22 cellular contexts compared by ENCODE assay signal in the genomic region with DNA sequence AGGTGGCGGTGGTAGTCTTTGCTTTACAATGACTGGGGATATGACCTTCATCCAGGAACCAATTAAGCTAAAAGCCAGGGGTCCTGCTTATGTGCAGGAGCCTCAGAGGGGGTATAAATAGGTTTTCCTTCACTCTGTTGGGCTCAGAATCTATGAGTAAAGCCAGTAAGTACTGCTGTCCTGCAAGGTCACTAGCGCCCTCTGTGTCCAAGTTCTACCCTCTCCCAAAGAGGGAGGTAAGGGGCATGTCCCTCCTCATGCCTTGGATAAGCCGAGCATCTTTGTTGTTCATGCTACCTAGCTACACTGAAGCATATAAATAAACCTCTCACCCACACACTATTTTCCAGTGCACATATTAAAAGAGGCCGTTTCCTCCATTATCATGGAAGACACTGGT.
A peak's percentile ranks its signal among the peaks of the same experiment; 100 is the strongest.
DNase-seq lines count a peak whose midpoint lies in the region; ATAC-seq and TF ChIP-seq lines count a peak whose summit lies in the region.
"Had no signal": no experiment of that assay in that cellular context is flagged by ENCODE, and none has a peak within 500 bp of the region (broad histone marks: within the 10 kb centered on the region; RNA-seq: fewer than 3 reads in every experiment).

No MANE protein-coding gene starts in this region.

- H3K36me3 Mint-ChIP-seq in immature natural killer cell: no peaks in the 10 kb centered on the region

- DNase-seq in GM10266 (ENCODE audit: extremely low spot score): no peak
- peak; percentile 37 for DNase-seq in HEK293T (ENCODE audit: extremely low spot score)
- DNase-seq in astrocyte of the spinal cord (ENCODE audit: low read depth, low spot score): no peak
- DNase-seq in mesenchymal stem cell: no peak
- DNase-seq in ureter (ENCODE audit: low spot score): no peak
- no peak for DNase-seq in immature natural killer cell
- no peak for DNase-seq in NCI-H510A treated with DMSO at 0.1 percent for 48 hours (lab: John Stamatoyannopoulos, UW)
- DNase-seq: activated CD4-positive, alpha-beta T cell treated with anti-CD3 and anti-CD28 coated beads for 36 hours; activated gamma-delta T cell; central memory CD4-positive, alpha-beta T cell; effector CD8-positive, alpha-beta T cell; GDM1; kidney; MV-4-11; NCI-H446 treated with DMSO at 0.1 percent for 48 hours; SHP77 treated with DMSO at 0.1 percent for 48 hours; stimulated activated CD4-positive, alpha-beta T cell treated with anti-CD3 and anti-CD28 coated beads, Interleukin-12 subunit alpha, Interleukin-12 subunit beta, amount 100 ng/mL, for 4 hours; testis had no signal

- H3K23ac ChIP-seq in mesenchymal stem cell (ENCODE audit: low read length in 2 of 2): no peak overlapping the region

- H4K91ac ChIP-seq in mesenchymal stem cell (ENCODE audit: low read length): peak overlapping the region; percentile 62

- H2BK12ac ChIP-seq in mesenchymal stem cell (ENCODE audit: low read length in 2 of 2): peak overlapping the region in 1 of 2 experiments; percentile 79

- peaks cover 13% of the 10 kb centered on the region for H3K4me1 ChIP-seq in mesenchymal stem cell (ENCODE audit: control insufficient read depth, insufficient read depth, low read depth, low read length)

- no peak overlapping the region for H2BK5ac ChIP-seq in mesenchymal stem cell (ENCODE audit: low read depth, low read length, poor library complexity, severe bottlenecking)

- no peak overlapping the region for H3K4ac ChIP-seq in mesenchymal stem cell (ENCODE audit: low read depth in 1 of 2, low read length in 2 of 2)

- no peak overlapping the region for H2AK5ac ChIP-seq in mesenchymal stem cell (ENCODE audit: low read length, severe bottlenecking)

- peaks cover 2 to 4% (median 3%) of the 10 kb centered on the region in 3 donors for H3K27me3 Mint-ChIP-seq in immature natural killer cell (ENCODE audit: low read depth in 3 of 3)

- in situ Hi-C loops in astrocyte of the spinal cord (cut with HindIII; ENCODE audit: low sequenced_read_pairs): no loop called here

- CTCF ChIA-PET in HEK293T (lab: Yijun Ruan, JAX): interaction anchor here (0.8 to 2.6 kb wide), 7 partner anchors 12 to 175 kb away, joined by 3 to 8 read pairs (median 3); no protein-coding TSS in a partner anchor

- no peak overlapping the region for H3K27ac Mint-ChIP-seq in immature natural killer cell
- H3K27ac Mint-ChIP-seq: activated CD4-positive, alpha-beta T cell treated with anti-CD3 and anti-CD28 coated beads for 36 hours; memory B cell had no signal

- peaks cover 0 to 1% (median 0%) of the 10 kb centered on the region in 6 donors for H3K9me3 Mint-ChIP-seq in immature natural killer cell
- H3K9me3 Mint-ChIP-seq: memory B cell, nephron had no signal

- H3K18ac ChIP-seq in mesenchymal stem cell (ENCODE audit: low read depth in 1 of 2, low read length in 2 of 2): peak overlapping the region in 1 of 2 experiments; percentile 68

- no peak overlapping the region for H3K4me3 Mint-ChIP-seq in immature natural killer cell
- H3K4me3 Mint-ChIP-seq: activated CD4-positive, alpha-beta T cell treated with anti-CD3 and anti-CD28 coated beads for 36 hours; memory B cell; nephron had no signal

- H3K27me3 ChIP-seq in mesenchymal stem cell (ENCODE audit: control insufficient read depth in 1 of 2, insufficient read depth in 1 of 2, low read length in 2 of 2): no peaks in the 10 kb centered on the region
- H3K27me3 ChIP-seq: adrenal gland, testis had no signal

- H3K9me3 ChIP-seq in mesenchymal stem cell (ENCODE audit: control insufficient read depth, low read length): no peaks in the 10 kb centered on the region
- H3K9me3 ChIP-seq: adrenal gland, testis had no signal

- POLR2A ChIA-PET in HEK293T (lab: Yijun Ruan, JAX): interaction anchor here (0.9 to 1.3 kb wide), 2 partner anchors 77 to 83 kb away, joined by 3 to 4 read pairs; no protein-coding TSS in a partner anchor

- no peak overlapping the region for H3K4me3 ChIP-seq in astrocyte of the spinal cord (ENCODE audit: low read depth, low read length)
- no peak overlapping the region for H3K4me3 ChIP-seq in mesenchymal stem cell (ENCODE audit: insufficient read depth in 1 of 2, low read depth in 1 of 2, low read length in 2 of 2)
- H3K4me3 ChIP-seq: adrenal gland, testis had no signal

- H3K36me3 ChIP-seq in mesenchymal stem cell (ENCODE audit: control insufficient read depth in 1 of 2, insufficient read depth in 2 of 2, low read depth in 1 of 2, low read length in 2 of 2): no peaks in the 10 kb centered on the region
- H3K36me3 ChIP-seq: adrenal gland had no signal

- H2AFZ ChIP-seq in mesenchymal stem cell (ENCODE audit: low read depth, low read length): no peak overlapping the region

- no peak overlapping the region for H3K27ac ChIP-seq in mesenchymal stem cell (ENCODE audit: low read length, poor library complexity, severe bottlenecking)
- H3K27ac ChIP-seq: adrenal gland, testis had no signal

- no peak overlapping the region for H3K4me2 ChIP-seq in mesenchymal stem cell (ENCODE audit: low read length, poor library complexity, severe bottlenecking)

- H3K4me1 Mint-ChIP-seq in immature natural killer cell: peaks cover 22 to 31% of the 10 kb centered on the region in 2 donors

- no peak for ATAC-seq in HG02884 (IDR thresholded peaks at IDR 0.05; ENCODE audit: unreplicated experiment)
- ATAC-seq: activated CD4-positive, alpha-beta T cell treated with anti-CD3 and anti-CD28 coated beads for 36 hours had no signal

- no peak overlapping the region for H3K14ac ChIP-seq in mesenchymal stem cell (ENCODE audit: low read length in 2 of 2)

- no peak overlapping the region for H3K9ac ChIP-seq in mesenchymal stem cell (ENCODE audit: low read length)

- TF ChIP-seq CTCF in GM10266 (IDR thresholded peaks at IDR 0.05; ENCODE audit: control insufficient read depth, insufficient read depth, low read depth, missing control alignments): peak; percentile 18
- peak; percentile 3 for TF ChIP-seq CTCF in astrocyte of the spinal cord (IDR thresholded peaks at IDR 0.05; ENCODE audit: low read depth, low read length)

- peak overlapping the region; percentile 20 for H2BK15ac ChIP-seq in mesenchymal stem cell (ENCODE audit: low read depth, poor library complexity, severe bottlenecking)

- peak overlapping the region; percentile 63 for H4K8ac ChIP-seq in mesenchymal stem cell (ENCODE audit: low read length)

- WGBS in mesenchymal stem cell: 74% methylated on average over 3 of the region's 4 CpGs

- H3K79me1 ChIP-seq in mesenchymal stem cell (replicated peaks; ENCODE audit: low read length, poor library complexity, severe bottlenecking): peaks cover 24% of the 10 kb centered on the region

- H2BK120ac ChIP-seq in mesenchymal stem cell (ENCODE audit: low read depth, low read length): no peak overlapping the region

TF ChIP-seq in HEK293T, 16 proteins besides CTCF, POLR2A, EP300 and RAD21:
- TF ChIP-seq LEF1 (IDR thresholded peaks at IDR 0.05; ENCODE audit: borderline replicate concordance) (no peak), SP1 (IDR thresholded peaks at IDR 0.05) (no peak)
